ENCODE assay signal across 1 cellular context in the genomic region with DNA sequence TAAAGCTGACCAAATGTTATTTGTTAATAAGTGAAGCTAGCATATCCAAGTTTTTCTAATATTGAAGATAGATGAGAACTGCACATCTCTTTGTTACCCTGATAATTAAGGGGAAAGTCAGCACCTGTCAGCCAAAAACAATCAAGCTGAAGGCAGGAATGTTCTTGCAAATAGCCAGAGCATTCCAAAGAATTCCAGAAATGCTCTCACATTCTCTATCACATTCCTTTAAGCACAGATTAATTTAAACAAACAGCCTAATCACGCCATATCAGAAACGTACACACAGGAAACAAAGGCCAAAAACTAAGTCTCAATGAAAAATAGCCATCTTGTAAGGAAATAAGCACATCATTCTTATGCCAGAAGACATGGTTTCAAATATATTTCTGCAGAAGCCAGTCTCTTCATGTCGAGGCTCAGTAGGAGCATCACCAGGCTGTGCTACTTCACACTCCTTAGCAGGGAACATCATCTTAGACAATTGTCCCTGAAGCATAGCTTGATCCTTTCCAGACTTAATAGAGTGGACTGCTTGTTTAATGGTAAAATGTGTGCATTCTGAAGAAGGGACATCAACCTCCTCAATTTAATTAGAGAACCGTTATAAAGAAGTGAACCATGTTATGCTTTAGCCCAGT.
TF ChIP-seq lines count a peak whose summit lies in the region.

No MANE protein-coding gene starts in this region.

TF ChIP-seq in H1, 55 proteins besides CTCF, POLR2A, EP300 and RAD21:
- peak in 1 of 2 experiments; percentile 8 for TF ChIP-seq BCL11A (IDR thresholded peaks at IDR 0.05; ENCODE audit: low read depth in 2 of 2, low read length in 2 of 2)
- peak; percentile 58 for TF ChIP-seq SP1 (IDR thresholded peaks at IDR 0.05; ENCODE audit: low read depth, low read length)
- peak; percentile 91 for TF ChIP-seq TCF12 (IDR thresholded peaks at IDR 0.05; ENCODE audit: low read depth, low read length)
- TF ChIP-seq NANOG (IDR thresholded peaks at IDR 0.05; ENCODE audit: insufficient read depth, low read depth, low read length, poor library complexity, severe bottlenecking) = no peak
- TF ChIP-seq SIN3A (conservative IDR thresholded peaks at IDR 0.05 in 1 of 2, IDR thresholded peaks at IDR 0.05 in 1 of 2; ENCODE audit: low read depth in 1 of 2, low read length in 2 of 2) = 0 out of 4 replicates have a peak, but pooled peaks of 1 of the 2 experiments have one; percentile 52
- TF ChIP-seq FOSL1 (IDR thresholded peaks at IDR 0.05; ENCODE audit: insufficient read depth, low read depth, low read length) = no peak
- TF ChIP-seq TEAD4 (IDR thresholded peaks at IDR 0.05; ENCODE audit: low read depth, low read length) = peak; percentile 99
